27 cellular contexts compared by ENCODE assay signal in genomic region chr12:81327458-81327857, GRCh38.
"Had no signal": no experiment of that assay in that cellular context is flagged by ENCODE, and none has a peak within 500 bp of the region (broad histone marks: within the 10 kb centered on the region; RNA-seq: fewer than 3 reads in every experiment).

No MANE protein-coding gene starts in this region.

- H3K9me3 Mint-ChIP-seq: dendritic cell treated with granulocyte-macrophage colony-stimulating factor and Interleukin-4, amounts not matched to agents 40 ng/mL and 50 ng/mL, for 4 days; nephron progenitor cell had no signal

- H3K4me1 Mint-ChIP-seq: activated T-helper 17 cell treated with anti-CD3 and anti-CD28 coated beads, Interleukin-2, amount 50 U/mL, for 72 hours; nephron progenitor cell; T-helper 17 cell had no signal

- H3K27me3 Mint-ChIP-seq: activated CD8-positive, alpha-beta T cell treated with anti-CD3 and anti-CD28 coated beads for 36 hours; activated T-helper 17 cell treated with anti-CD3 and anti-CD28 coated beads, Interleukin-2, amount 50 U/mL, for 72 hours; dendritic cell treated with granulocyte-macrophage colony-stimulating factor and Interleukin-4, amounts not matched to agents 40 ng/mL and 50 ng/mL, for 4 days; progenitor cell of endocrine pancreas; T-helper 17 cell had no signal

- DNase-seq: activated CD4-positive, alpha-beta T cell treated with anti-CD3 and anti-CD28 coated beads, Interleukin-2, amount 50 U/mL, for 1 hour; activated CD8-positive, alpha-beta T cell treated with anti-CD3 and anti-CD28 coated beads for 36 hours; activated gamma-delta T cell treated with Interleukin-2 at 50 U/mL for 16 hours; activated naive CD4-positive, alpha-beta T cell treated with anti-CD3 and anti-CD28 coated beads, Interleukin-2, amount 50 U/mL, for 16 hours; activated T-cell treated with anti-CD3 and anti-CD28 coated beads, Interleukin-2, amount 50 U/mL, for 4 hours; amniotic stem cell; caudate nucleus; effector CD4-positive, alpha-beta T cell; islet precursor cell; left cardiac atrium; left ventricle myocardium superior; nephron progenitor cell; ovary; right lobe of liver; stimulated activated CD4-positive, alpha-beta T cell treated with anti-CD3 and anti-CD28 coated beads, Interleukin-4, amount 100 ng/mL, for 1 hour; stimulated activated naive CD8-positive, alpha-beta T cell treated with anti-CD3 and anti-CD28 coated beads, Interleukin-15, Interleukin-2, amounts not matched to agents 100 U/mL and 50 U/mL, for 24 hours; T-helper 17 cell; T1000; testis; transverse colon had no signal

- FAIRE-seq: astrocyte, endometrium, urothelium cell line had no signal

- ATAC-seq: activated CD8-positive, alpha-beta T cell treated with anti-CD3 and anti-CD28 coated beads for 36 hours; activated T-cell treated with anti-CD3 and anti-CD28 coated beads, Interleukin-2, amount 50 U/mL, for 4 hours; activated T-helper 17 cell treated with anti-CD3 and anti-CD28 coated beads, Interleukin-2, amount 50 U/mL, for 72 hours; gastroesophageal sphincter; left cardiac atrium; left ventricle myocardium superior; right lobe of liver; stimulated activated naive CD8-positive, alpha-beta T cell treated with anti-CD3 and anti-CD28 coated beads, Interleukin-15, Interleukin-2, amounts not matched to agents 100 U/mL and 50 U/mL, for 24 hours; T-helper 17 cell had no signal

- H3K27ac Mint-ChIP-seq: activated CD8-positive, alpha-beta T cell treated with anti-CD3 and anti-CD28 coated beads for 36 hours; activated T-helper 17 cell treated with anti-CD3 and anti-CD28 coated beads, Interleukin-2, amount 50 U/mL, for 72 hours; dendritic cell treated with granulocyte-macrophage colony-stimulating factor and Interleukin-4, amounts not matched to agents 40 ng/mL and 50 ng/mL, for 4 days; nephron progenitor cell; progenitor cell of endocrine pancreas; T-helper 17 cell had no signal

- H3K4me3 Mint-ChIP-seq: activated CD8-positive, alpha-beta T cell treated with anti-CD3 and anti-CD28 coated beads for 36 hours; activated T-cell treated with anti-CD3 and anti-CD28 coated beads, Interleukin-2, amount 50 U/mL, for 4 hours; activated T-helper 17 cell treated with anti-CD3 and anti-CD28 coated beads, Interleukin-2, amount 50 U/mL, for 72 hours; dendritic cell treated with granulocyte-macrophage colony-stimulating factor and Interleukin-4, amounts not matched to agents 40 ng/mL and 50 ng/mL, for 4 days; nephron progenitor cell; T-helper 17 cell had no signal
